23 cellular contexts compared by ENCODE assay signal in genomic region chr21:42120904-42121535, GRCh38. TPM values are rescaled to one million over a fixed set of nuclear protein-coding genes. Genes with fewer than 3 reads are reported as not detected.
DNase-seq lines count a peak whose midpoint lies in the region; ATAC-seq and TF ChIP-seq lines count a peak whose summit lies in the region.
"Had no signal": no experiment of that assay in that cellular context is flagged by ENCODE, and none has a peak within 500 bp of the region (broad histone marks: within the 10 kb centered on the region; RNA-seq: fewer than 3 reads in every experiment).

No MANE protein-coding gene starts in this region.

- no peaks in the 10 kb centered on the region for H3K36me3 ChIP-seq in KMS-11 (ENCODE audit: insufficient read depth)
- H3K36me3 ChIP-seq: adrenal gland had no signal

- H3K27ac Mint-ChIP-seq in stimulated activated memory B cell treated with anti-CD40 and anti-IgM and Interleukin-4, amounts not matched to agents 10 μg/mL and 1 μg/mL and 100 μg/mL, for 72 hours: peak overlapping the region; percentile 13
- H3K27ac Mint-ChIP-seq: activated CD8-positive, alpha-beta T cell treated with anti-CD3 and anti-CD28 coated beads for 36 hours; effector memory CD8-positive, alpha-beta T cell had no signal

- H4K20me1 ChIP-seq in KMS-11 (ENCODE audit: insufficient read depth): no peaks in the 10 kb centered on the region

- no peaks in the 10 kb centered on the region for H3K36me3 Mint-ChIP-seq in stimulated activated memory B cell treated with anti-CD40 and anti-IgM and Interleukin-4, amounts not matched to agents 10 μg/mL and 1 μg/mL and 100 μg/mL, for 72 hours

- no peaks in the 10 kb centered on the region; the same call in 1 of the 2 replicates for H3K27me3 ChIP-seq in KMS-11 (ENCODE audit: insufficient read depth, low read depth)

- TF ChIP-seq CTCF in KMS-11 (conservative IDR thresholded peaks at IDR 0.05; ENCODE audit: low read depth, low read length) (no peak), VCaP (conservative IDR thresholded peaks at IDR 0.05) (no peak)

- H3K4me1 Mint-ChIP-seq in stimulated activated memory B cell treated with anti-CD40 and anti-IgM and Interleukin-4, amounts not matched to agents 10 μg/mL and 1 μg/mL and 100 μg/mL, for 72 hours: peaks cover 46% of the 10 kb centered on the region

- peak overlapping the region; percentile 69 for H3K4me2 ChIP-seq in KMS-11

- peak overlapping the region; percentile 20; the same call in 1 of the 2 replicates for H2AFZ ChIP-seq in KMS-11 (ENCODE audit: low read depth)

- peaks cover 80% of the 10 kb centered on the region for H3K27me3 Mint-ChIP-seq in stimulated activated memory B cell treated with anti-CD40 and anti-IgM and Interleukin-4, amounts not matched to agents 10 μg/mL and 1 μg/mL and 100 μg/mL, for 72 hours

- H3K9me3 Mint-ChIP-seq in stimulated activated memory B cell treated with anti-CD40 and anti-IgM and Interleukin-4, amounts not matched to agents 10 μg/mL and 1 μg/mL and 100 μg/mL, for 72 hours: no peaks in the 10 kb centered on the region
- H3K9me3 Mint-ChIP-seq: activated CD8-positive, alpha-beta T cell treated with anti-CD3 and anti-CD28 coated beads for 36 hours; effector memory CD8-positive, alpha-beta T cell; H9 had no signal

- H3K4me3 Mint-ChIP-seq in stimulated activated memory B cell treated with anti-CD40 and anti-IgM and Interleukin-4, amounts not matched to agents 10 μg/mL and 1 μg/mL and 100 μg/mL, for 72 hours: peak overlapping the region; percentile 10
- H3K4me3 Mint-ChIP-seq: activated CD8-positive, alpha-beta T cell treated with anti-CD3 and anti-CD28 coated beads for 36 hours; effector memory CD8-positive, alpha-beta T cell had no signal

- peak overlapping the region; percentile 2; the same call in 1 of the 2 replicates for H3K9ac ChIP-seq in KMS-11

- DNase-seq in occipital lobe (lab: John Stamatoyannopoulos, UW): no peak
- DNase-seq in left lobe of liver (ENCODE audit: low spot score): no peak
- no peak for DNase-seq in DMS153 treated with DMSO at 0.1 percent for 48 hours (lab: John Stamatoyannopoulos, UW; ENCODE audit: unreplicated experiment)
- DNase-seq: activated CD8-positive, alpha-beta T cell treated with anti-CD3 and anti-CD28 coated beads for 36 hours; activated gamma-delta T cell treated with Interleukin-2 at 50 U/mL for 16 hours; adrenal gland; effector memory CD8-positive, alpha-beta T cell; foreskin melanocyte; hippocampal formation; NCI-H2081 treated with DMSO at 0.1 percent for 48 hours; NCI-H510A treated with DMSO at 0.1 percent for 48 hours; stimulated activated CD4-positive, alpha-beta T cell treated with anti-CD3 and anti-CD28 coated beads, Interleukin-1b, Interleukin-23, amount 100 ng/mL, for 48 hours; stimulated activated naive CD4-positive, alpha-beta T cell; T1000 had no signal

- H3K4me3 ChIP-seq in KMS-11 (IDR thresholded peaks at IDR 0.05; ENCODE audit: insufficient read depth, low read depth, low read length): no peak overlapping the region
- H3K4me3 ChIP-seq: adrenal gland, psoas muscle had no signal

- peaks cover 59% of the 10 kb centered on the region for H3K4me1 ChIP-seq in KMS-11 (ENCODE audit: low read depth, poor library complexity, severe bottlenecking)
- H3K4me1 ChIP-seq: adrenal gland, psoas muscle had no signal

- H3K79me2 ChIP-seq in KMS-11 (ENCODE audit: insufficient read depth, low read depth): no peaks in the 10 kb centered on the region

- peak; percentile 11 for ATAC-seq in GM18907 (IDR thresholded peaks at IDR 0.05; ENCODE audit: unreplicated experiment)
- ATAC-seq in stimulated activated memory B cell treated with anti-CD40 and anti-IgM and Interleukin-4, amounts not matched to agents 10 μg/mL and 1 μg/mL and 100 μg/mL, for 72 hours: peak; percentile 49
- ATAC-seq in left lobe of liver: no peak
- ATAC-seq: activated CD8-positive, alpha-beta T cell treated with anti-CD3 and anti-CD28 coated beads for 36 hours; effector memory CD8-positive, alpha-beta T cell; psoas muscle had no signal

- peak overlapping the region; percentile 84 for H3K27ac ChIP-seq in KMS-11
- H3K27ac ChIP-seq in VCaP: peak overlapping the region; percentile 91
- H3K27ac ChIP-seq: adrenal gland, psoas muscle had no signal

RNA-seq across cellular contexts. Expression of gene UMODL1, which starts 49.9 kb away (rescaled TPM):
- total RNA-seq in occipital lobe (not detected), left lobe of liver (0.18 TPM)
- total RNA-seq: activated CD8-positive, alpha-beta T cell treated with anti-CD3 and anti-CD28 coated beads for 36 hours; H9; HT1080; mucosa of gallbladder; psoas muscle; skeletal muscle tissue had no signal
